Comparison of ENCODE assay signal across 23 cellular contexts in the genomic region with DNA sequence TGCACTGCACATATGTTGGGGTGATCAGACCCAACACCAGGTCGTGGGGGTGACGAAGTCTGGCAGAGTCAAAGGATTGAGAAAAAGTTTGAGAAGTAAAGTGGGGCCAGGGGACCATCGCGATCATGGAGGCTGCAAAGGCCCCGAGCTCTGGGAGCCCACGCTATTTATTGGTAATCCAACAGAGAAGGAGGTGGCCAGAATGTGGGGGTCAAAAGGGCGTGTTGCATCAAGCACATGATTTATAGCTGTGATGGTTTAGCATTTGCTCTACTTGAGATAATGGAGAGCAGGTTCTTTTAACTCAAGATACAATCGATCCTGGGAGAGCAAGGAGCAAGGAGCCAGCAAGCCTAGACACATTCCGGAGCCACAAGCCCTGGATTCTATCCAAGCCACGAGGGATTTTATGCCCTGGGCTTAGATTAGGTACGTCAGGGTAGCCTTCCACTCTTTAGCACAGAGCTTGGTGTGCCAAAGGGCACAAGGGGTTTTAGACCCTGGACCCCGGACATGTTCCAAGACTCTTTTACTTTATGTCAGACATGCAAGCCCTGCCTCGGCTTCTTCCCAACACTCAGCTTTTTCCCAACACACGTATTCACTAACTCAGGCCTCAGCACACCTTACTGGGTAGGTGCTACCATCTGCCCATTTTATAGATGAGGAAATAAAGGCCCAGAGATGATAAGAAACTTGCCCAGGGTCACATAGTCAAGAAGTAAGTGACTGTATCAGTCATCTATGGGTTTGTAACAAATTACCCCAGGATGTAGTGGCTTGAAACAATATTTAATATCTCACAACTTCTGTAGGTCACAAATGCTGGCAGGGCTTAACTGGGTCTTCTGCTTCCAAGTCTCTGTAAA.
"Had no signal": no experiment of that assay in that cellular context is flagged by ENCODE, and none has a peak within 500 bp of the region (broad histone marks: within the 10 kb centered on the region; RNA-seq: fewer than 3 reads in every experiment).

No MANE protein-coding gene starts in this region.

- H3K27ac Mint-ChIP-seq: memory B cell; mesothelial cell of epicardium; natural killer cell treated with Interleukin-12 subunit alpha and Interleukin-12 subunit beta and Interleukin-15 and Interleukin-18, amount 100 ng/mL, for 72 hours; progenitor cell of endocrine pancreas had no signal

- H3K27ac ChIP-seq: dorsolateral prefrontal cortex, epithelial cell of prostate, gastrocnemius medialis, left ventricle myocardium inferior, lower lobe of right lung, neutrophil, parathyroid adenoma, sigmoid colon, spleen, suprapubic skin, transverse colon, upper lobe of right lung, uterus had no signal

- H3K27me3 Mint-ChIP-seq: memory B cell had no signal

- H3K4me1 Mint-ChIP-seq: mesothelial cell of epicardium; neural crest cell; stimulated activated naive CD8-positive, alpha-beta T cell treated with anti-CD3 and anti-CD28 coated beads, Interleukin-15, amount 100 ng/mL, for 72 hours had no signal

- H3K79me2 ChIP-seq: parathyroid adenoma had no signal

- ATAC-seq: gastrocnemius medialis; lower lobe of right lung; mucosa of descending colon; natural killer cell treated with Interleukin-12 subunit alpha and Interleukin-12 subunit beta and Interleukin-15 and Interleukin-18, amount 100 ng/mL, for 72 hours; stimulated activated naive CD8-positive, alpha-beta T cell treated with anti-CD3 and anti-CD28 coated beads, Interleukin-15, amount 100 ng/mL, for 72 hours; upper lobe of right lung had no signal

- H3K9me3 ChIP-seq: gastrocnemius medialis, left ventricle myocardium inferior, lower lobe of right lung, mucosa of descending colon, neutrophil, sigmoid colon, spleen, suprapubic skin, transverse colon, upper lobe of right lung, uterus had no signal

- DNase-seq: dorsolateral prefrontal cortex; effector CD4-positive, alpha-beta T cell; gastrocnemius medialis; left ventricle myocardium inferior; lower lobe of right lung; mucosa of descending colon; naive B cell; sigmoid colon; spleen; stimulated activated naive CD4-positive, alpha-beta T cell; stimulated activated naive CD8-positive, alpha-beta T cell treated with anti-CD3 and anti-CD28 coated beads, Interleukin-15, amount 100 ng/mL, for 72 hours; transverse colon; upper lobe of right lung; uterus had no signal

- H3K9ac ChIP-seq: parathyroid adenoma had no signal

- H3K4me3 ChIP-seq: dorsolateral prefrontal cortex, gastrocnemius medialis, left ventricle myocardium inferior, lower lobe of right lung, mucosa of descending colon, sigmoid colon, spleen, suprapubic skin, transverse colon, upper lobe of right lung, uterus had no signal

- H2AFZ ChIP-seq: parathyroid adenoma had no signal

- H3K4me3 Mint-ChIP-seq: memory B cell; mesothelial cell of epicardium; naive B cell; natural killer cell treated with Interleukin-12 subunit alpha and Interleukin-12 subunit beta and Interleukin-15 and Interleukin-18, amount 100 ng/mL, for 72 hours; neural crest cell; stimulated activated naive CD8-positive, alpha-beta T cell treated with anti-CD3 and anti-CD28 coated beads, Interleukin-15, amount 100 ng/mL, for 72 hours had no signal

- H3K36me3 ChIP-seq: uterus had no signal

- H3K4me1 ChIP-seq: lower lobe of right lung, parathyroid adenoma, spleen, suprapubic skin, transverse colon, upper lobe of right lung, uterus had no signal

- H3K9me3 Mint-ChIP-seq: natural killer cell treated with Interleukin-12 subunit alpha and Interleukin-12 subunit beta and Interleukin-15 and Interleukin-18, amount 100 ng/mL, for 72 hours; neural crest cell; stimulated activated naive CD8-positive, alpha-beta T cell treated with anti-CD3 and anti-CD28 coated beads, Interleukin-15, amount 100 ng/mL, for 72 hours had no signal

- H3K27me3 ChIP-seq: dorsolateral prefrontal cortex, gastrocnemius medialis, sigmoid colon, spleen, suprapubic skin, transverse colon, upper lobe of right lung, uterus had no signal
